Comparison of ENCODE assay signal across 8 cellular contexts in the genomic region with DNA sequence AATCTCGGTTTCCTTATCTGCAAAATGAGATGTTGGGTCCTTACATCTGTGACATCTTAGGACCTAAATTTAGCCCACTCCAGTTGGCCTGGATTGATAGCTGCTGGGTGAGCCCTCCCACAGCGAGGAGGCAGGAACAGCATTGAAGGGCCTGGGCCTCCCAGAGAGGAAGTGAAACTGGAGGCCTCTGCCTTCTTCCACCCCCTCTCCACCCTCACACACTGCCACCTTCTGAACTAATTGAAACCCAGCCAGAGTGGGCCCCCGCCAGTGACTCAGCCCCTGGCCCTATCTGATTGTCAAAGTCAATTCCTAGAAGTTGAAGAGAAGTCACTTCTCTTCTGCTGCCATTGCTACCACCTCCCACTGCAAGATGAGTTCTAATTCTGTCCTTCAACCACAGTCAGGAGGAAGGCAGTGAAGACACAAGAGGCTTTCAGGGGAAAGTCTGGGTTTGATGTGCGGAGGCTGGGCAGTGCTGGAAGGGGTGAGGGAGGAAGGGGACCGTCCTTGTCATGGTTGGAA. TPM values are rescaled to one million over a fixed set of nuclear protein-coding genes. Genes with fewer than 3 reads are reported as not detected.
DNase-seq lines count a peak whose midpoint lies in the region; ATAC-seq and TF ChIP-seq lines count a peak whose summit lies in the region.

No MANE protein-coding gene starts in this region.

- TF ChIP-seq CTCF in adrenal gland (IDR thresholded peaks at IDR 0.05) (no peak), psoas muscle (IDR thresholded peaks at IDR 0.05) (no peak), esophagus squamous epithelium (IDR thresholded peaks at IDR 0.05) (no peak)

- no peaks in the 10 kb centered on the region for H3K36me3 Mint-ChIP-seq in T-cell

- intact Hi-C loops in adrenal gland (cut with DNase I): no loop called here
- intact Hi-C loops in psoas muscle (cut with DNase I): no loop called here
- intact Hi-C loops in esophagus squamous epithelium (cut with DNase I): no loop called here

- peak overlapping the region in 1 of 3 donors; percentile 55 for H3K4me3 Mint-ChIP-seq in T-cell

- H3K27ac Mint-ChIP-seq in T-cell: peak overlapping the region; percentile 85 to 94

- peak; percentile 48 for TF ChIP-seq POLR2A in GM19099 (IDR thresholded peaks at IDR 0.05; ENCODE audit: extremely low read depth, insufficient read length, low read depth)
- TF ChIP-seq POLR2A in adrenal gland (IDR thresholded peaks at IDR 0.05): no peak
- no peak for TF ChIP-seq POLR2A in esophagus squamous epithelium (IDR thresholded peaks at IDR 0.05)

- WGBS in adrenal gland, 4 donors: 53 to 56% (median 55%) methylated on average over 5 of the region's 5 CpGs
- whole genome bisulfite sequencing in psoas muscle, 3 donors: 78 to 88% (median 85%) methylated on average over 5 of the region's 5 CpGs
- 61 to 62% methylated on average over 4 to 5 of the region's 5 CpGs for WGBS in esophagus squamous epithelium, 2 donors

- no peaks in the 10 kb centered on the region for H3K9me3 Mint-ChIP-seq in T-cell

- CTCF ChIA-PET in T-cell (lab: Charles Lee): no interaction called here

- no peaks in the 10 kb centered on the region for H3K27me3 Mint-ChIP-seq in T-cell

- peak; percentile 71 for ATAC-seq in HG03108 (IDR thresholded peaks at IDR 0.05; ENCODE audit: unreplicated experiment)
- peak; percentile 77 to 98 (median 97) for ATAC-seq in T-cell (replicated peaks in 1 of 4)
- no peak for ATAC-seq in psoas muscle

- POLR2A ChIA-PET in T-cell (lab: Charles Lee): no interaction called here

- no peaks in the 10 kb centered on the region for H3K27me3 ChIP-seq in adrenal gland
- H3K27me3 ChIP-seq in psoas muscle (ENCODE audit: insufficient read depth in 3 of 3, low read length in 2 of 3): peaks cover 0 to 5% (median 0%) of the 10 kb centered on the region in 3 donors
- no peaks in the 10 kb centered on the region for H3K27me3 ChIP-seq in esophagus squamous epithelium

- peak in 33 of 34 experiments; percentile 7 to 70 (median 32) for DNase-seq in T-cell
- DNase-seq in adrenal gland: peak; percentile 30 to 69 (median 42)
- DNase-seq in psoas muscle: peak; percentile 35 to 59
- no peak for DNase-seq in esophagus squamous epithelium (lab: John Stamatoyannopoulos, UW)
- DNase-seq in DMS53 (lab: John Stamatoyannopoulos, UW): no peak
- no peak for DNase-seq in HCEC 1CT

- H3K9me3 ChIP-seq in adrenal gland (replicated peaks in 1 of 3) (no peaks in the 10 kb centered on the region), psoas muscle (no peaks in the 10 kb centered on the region), esophagus squamous epithelium (no peaks in the 10 kb centered on the region)

- H3K4me3 ChIP-seq in adrenal gland (no peak overlapping the region), psoas muscle (no peak overlapping the region), esophagus squamous epithelium (no peak overlapping the region)

- H3K36me3 ChIP-seq in adrenal gland (replicated peaks in 1 of 2): no peaks in the 10 kb centered on the region
- no peaks in the 10 kb centered on the region for H3K36me3 ChIP-seq in psoas muscle (ENCODE audit: insufficient read depth in 1 of 2, low read depth in 1 of 2)
- no peaks in the 10 kb centered on the region for H3K36me3 ChIP-seq in esophagus squamous epithelium

- H3K4me1 Mint-ChIP-seq in T-cell: peaks cover 33 to 58% (median 34%) of the 10 kb centered on the region in 3 donors

- H3K27ac ChIP-seq in adrenal gland: no peak overlapping the region
- no peak overlapping the region for H3K27ac ChIP-seq in psoas muscle
- peak overlapping the region in 1 of 4 donors; percentile 44 for H3K27ac ChIP-seq in esophagus squamous epithelium

- no peaks in the 10 kb centered on the region for H3K4me1 ChIP-seq in adrenal gland (replicated peaks in 1 of 2)
- H3K4me1 ChIP-seq in psoas muscle: no peaks in the 10 kb centered on the region
- no peaks in the 10 kb centered on the region for H3K4me1 ChIP-seq in esophagus squamous epithelium

RNA-seq across cellular contexts. Expression of a gene that starts 55.2 kb away (rescaled TPM):
- total RNA-seq in T-cell (10 to 100 TPM in 3 of 5 donors, 1 to 10 TPM in 2; 5.9 to 12.5 (median 10.4) TPM), adrenal gland (10 to 100 TPM in 7 of 8 donors, 1 to 10 TPM in 1; 6.6 to 27.2 (median 20.5) TPM), psoas muscle (10 to 100 TPM in 2 of 4 donors, 1 to 10 TPM in 2; 5.3 to 16.0 (median 9.7) TPM), esophagus squamous epithelium (10 to 100 TPM in 2 of 4 donors, 1 to 10 TPM in 2; 2.0 to 15.3 (median 7.3) TPM)
- polyA plus RNA-seq in adrenal gland (1 to 10 TPM; 4.0 to 8.5 (median 8.3) TPM), psoas muscle (1 to 10 TPM; 2.0 to 4.7 (median 4.2) TPM)

Comparison
In these comparisons a context has a peak if more than half of its experiments do, and no peak if none do; other contexts are left out.
1. ATAC-seq: peak in HG03108 (single experiment) and T-cell (4 of 4); none in psoas muscle (0 of 4).
2. DNase-seq: peak in T-cell (33 of 34), adrenal gland (7 of 7) and psoas muscle (2 of 2); none in esophagus squamous epithelium (single experiment), DMS53 (single experiment) and HCEC 1CT (single experiment).